11 cellular contexts compared by ENCODE assay signal in the genomic region with DNA sequence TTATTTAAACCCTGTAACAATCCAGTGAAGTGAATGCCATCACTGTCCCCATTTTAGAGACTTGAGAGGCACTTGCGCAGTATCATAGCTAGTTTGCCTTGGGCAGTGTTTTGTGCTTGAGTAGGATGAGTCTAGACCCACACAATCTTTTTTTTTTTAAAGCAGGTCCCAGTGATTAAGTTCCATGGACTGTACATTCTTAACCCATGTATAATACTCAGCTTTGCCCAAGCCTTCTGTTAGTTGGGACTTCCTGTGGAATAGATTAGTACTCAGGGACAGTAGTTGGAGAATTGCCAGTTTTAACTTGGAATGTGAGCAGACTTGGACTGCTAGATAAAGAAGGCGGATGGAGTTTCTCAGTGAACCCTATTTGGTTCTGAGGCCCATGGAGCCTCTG.
DNase-seq lines count a peak whose midpoint lies in the region; ATAC-seq and TF ChIP-seq lines count a peak whose summit lies in the region.
"Had no signal": no experiment of that assay in that cellular context is flagged by ENCODE, and none has a peak within 500 bp of the region (broad histone marks: within the 10 kb centered on the region; RNA-seq: fewer than 3 reads in every experiment).

No MANE protein-coding gene starts in this region.

- no peaks in the 10 kb centered on the region for H3K4me1 Mint-ChIP-seq in CD8-positive, alpha-beta T cell (ENCODE audit: low read depth)

- ATAC-seq in Right ventricle myocardium superior (ENCODE audit: poor library complexity) (peak; percentile 28), HG02970 (IDR thresholded peaks at IDR 0.05; ENCODE audit: low FRiP score, unreplicated experiment) (no peak), HG03280 (IDR thresholded peaks at IDR 0.05; ENCODE audit: unreplicated experiment) (no peak)
- no peak for ATAC-seq in CD8-positive, alpha-beta T cell
- ATAC-seq: activated T-cell treated with anti-CD3 and anti-CD28 coated beads, Interleukin-2, amount 50 U/mL, for 4 hours had no signal

- no peaks in the 10 kb centered on the region for H3K27me3 ChIP-seq in right atrium auricular region
- no peaks in the 10 kb centered on the region for H3K27me3 ChIP-seq in CD8-positive, alpha-beta T cell (ENCODE audit: insufficient read depth, low read length)
- H3K27me3 ChIP-seq: BE2C had no signal

- H3K4me3 ChIP-seq in right atrium auricular region (no peak overlapping the region), cardiac fibroblast (replicated peaks in 1 of 2; ENCODE audit: low read depth in 2 of 2, low read length in 2 of 2) (no peak overlapping the region)
- no peak overlapping the region for H3K4me3 ChIP-seq in CD8-positive, alpha-beta T cell (ENCODE audit: low read depth, low read length)

- intact Hi-C loops in Right ventricle myocardium superior (cut with DNase I): no loop called here
- intact Hi-C loops in CD8-positive, alpha-beta T cell (cut with DNase I, micrococcal nuclease): no loop called here

- POLR2A ChIA-PET in CD8-positive, alpha-beta T cell (lab: Charles Lee): no interaction called here

- H3K27ac Mint-ChIP-seq in CD8-positive, alpha-beta T cell: no peak overlapping the region
- H3K27ac Mint-ChIP-seq: type B pancreatic cell had no signal

- H3K4me1 ChIP-seq in right atrium auricular region: peaks cover 0 to 37% of the 10 kb centered on the region in 2 donors
- no peaks in the 10 kb centered on the region for H3K4me1 ChIP-seq in CD8-positive, alpha-beta T cell (ENCODE audit: insufficient read depth, low read length)
- H3K4me1 ChIP-seq: BE2C had no signal

- no peak overlapping the region for H3K4me3 Mint-ChIP-seq in CD8-positive, alpha-beta T cell
- H3K4me3 Mint-ChIP-seq: activated T-cell treated with anti-CD3 and anti-CD28 coated beads, Interleukin-2, amount 50 U/mL, for 4 hours; type B pancreatic cell had no signal

- H3K9me3 ChIP-seq in right atrium auricular region: no peaks in the 10 kb centered on the region
- H3K9me3 ChIP-seq in CD8-positive, alpha-beta T cell (ENCODE audit: low read length): no peaks in the 10 kb centered on the region
- H3K9me3 ChIP-seq: BE2C had no signal

- DNase-seq in Right ventricle myocardium superior: no peak
- no peak for DNase-seq in right atrium auricular region (ENCODE audit: low spot score)
- peak; percentile 91 to 97 for DNase-seq in cardiac fibroblast (ENCODE audit: low read depth in 2 of 2)
- peak; percentile 54 for DNase-seq in kidney glomerular epithelial cell (lab: John Stamatoyannopoulos, UW)
- DNase-seq in NCI-H1105 treated with DMSO at 0.1 percent for 48 hours (lab: John Stamatoyannopoulos, UW): no peak
- no peak for DNase-seq in CD8-positive, alpha-beta T cell
- DNase-seq: activated T-cell treated with anti-CD3 and anti-CD28 coated beads, Interleukin-2, amount 50 U/mL, for 4 hours; BE2C had no signal

- H3K27ac ChIP-seq in right atrium auricular region: peak overlapping the region in 1 of 2 donors; percentile 88
- no peak overlapping the region for H3K27ac ChIP-seq in CD8-positive, alpha-beta T cell (ENCODE audit: low read depth, low read length)

- CTCF ChIA-PET in CD8-positive, alpha-beta T cell (lab: Charles Lee): interaction anchor here (3.4 to 4.6 kb wide), 2 partner anchors 11 to 569 kb away, joined by 13 to 20 read pairs; no protein-coding TSS in a partner anchor

- H3K36me3 Mint-ChIP-seq in CD8-positive, alpha-beta T cell: no peaks in the 10 kb centered on the region

- H3K9me3 Mint-ChIP-seq in CD8-positive, alpha-beta T cell: no peaks in the 10 kb centered on the region
- H3K9me3 Mint-ChIP-seq: activated T-cell treated with anti-CD3 and anti-CD28 coated beads, Interleukin-2, amount 50 U/mL, for 4 hours; type B pancreatic cell had no signal

- TF ChIP-seq CTCF in right atrium auricular region (IDR thresholded peaks at IDR 0.05): no peak
- no peak for TF ChIP-seq CTCF in cardiac fibroblast (IDR thresholded peaks at IDR 0.05; ENCODE audit: low read depth, low read length)
- no peak for TF ChIP-seq CTCF in CD8-positive, alpha-beta T cell (IDR thresholded peaks at IDR 0.05)

- peaks cover 19% of the 10 kb centered on the region for H3K27me3 Mint-ChIP-seq in CD8-positive, alpha-beta T cell (ENCODE audit: low read depth)
- H3K27me3 Mint-ChIP-seq: type B pancreatic cell had no signal

- H3K36me3 ChIP-seq in right atrium auricular region: peaks cover 22% of the 10 kb centered on the region
- no peaks in the 10 kb centered on the region for H3K36me3 ChIP-seq in CD8-positive, alpha-beta T cell (ENCODE audit: insufficient read depth, low read length)

Comparison
In these comparisons a context has a peak if more than half of its experiments do, and no peak if none do; other contexts are left out.
1. DNase-seq: peak in cardiac fibroblast (2 of 2) and kidney glomerular epithelial cell (single experiment); none in Right ventricle myocardium superior (single experiment), right atrium auricular region (single experiment), NCI-H1105 treated with DMSO at 0.1 percent for 48 hours (single experiment) and CD8-positive, alpha-beta T cell (0 of 7).